In the genomic region with DNA sequence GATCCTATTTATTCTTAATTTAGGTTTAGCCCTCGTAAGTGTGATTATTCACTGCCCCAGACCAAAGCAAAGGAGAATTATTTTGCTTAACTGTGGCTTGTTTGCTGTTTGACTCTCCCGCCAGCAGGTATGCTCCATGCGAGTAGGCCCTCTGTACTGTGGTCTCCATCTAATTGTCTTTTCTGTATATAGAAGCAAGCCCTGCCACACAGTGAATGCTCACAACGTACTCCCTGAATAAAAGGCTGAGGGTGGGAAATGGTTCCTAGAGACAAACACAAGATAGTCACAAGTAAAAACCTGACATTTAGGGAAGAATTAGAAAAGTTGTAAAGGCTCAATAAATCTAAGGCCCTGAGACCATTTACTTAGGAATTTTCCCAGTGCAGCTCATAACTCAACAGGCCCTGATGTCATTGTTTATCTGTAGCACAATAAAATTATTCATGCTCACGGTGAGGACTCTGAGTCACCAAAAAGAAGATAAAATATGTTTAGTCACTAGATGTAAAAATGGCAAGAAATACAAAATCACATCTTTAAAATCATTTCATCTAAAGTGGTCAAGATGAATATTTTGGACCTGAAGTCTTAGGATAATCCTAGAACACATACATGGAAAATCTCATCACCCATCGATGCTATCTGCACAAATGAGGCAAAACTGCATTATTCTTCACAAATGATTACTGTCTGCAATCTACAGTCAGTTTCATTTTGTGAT, we compare ENCODE assay signal across 1 cellular context.
TF ChIP-seq lines count a peak whose summit lies in the region.

No MANE protein-coding gene starts in this region.

TF ChIP-seq in HEK293, 187 proteins besides CTCF, POLR2A, EP300 and RAD21 (continued from another document):
- TF ChIP-seq ZNF311 (tag by site-specific recombination; IDR thresholded peaks at IDR 0.05; ENCODE audit: borderline replicate concordance) (no peak), ZFP41 (tag by site-specific recombination; IDR thresholded peaks at IDR 0.05; ENCODE audit: borderline replicate concordance) (no peak), TCF7L2 (IDR thresholded peaks at IDR 0.05; ENCODE audit: borderline replicate concordance, low read depth, low read length) (no peak), GLI2 (tag by site-specific recombination; IDR thresholded peaks at IDR 0.05; ENCODE audit: borderline replicate concordance, low read depth) (peak; percentile 62; the same call in 1 of the 2 replicates), ZBTB48 (tag by site-specific recombination; IDR thresholded peaks at IDR 0.05) (no peak)
- TF ChIP-seq, protein P1, sequence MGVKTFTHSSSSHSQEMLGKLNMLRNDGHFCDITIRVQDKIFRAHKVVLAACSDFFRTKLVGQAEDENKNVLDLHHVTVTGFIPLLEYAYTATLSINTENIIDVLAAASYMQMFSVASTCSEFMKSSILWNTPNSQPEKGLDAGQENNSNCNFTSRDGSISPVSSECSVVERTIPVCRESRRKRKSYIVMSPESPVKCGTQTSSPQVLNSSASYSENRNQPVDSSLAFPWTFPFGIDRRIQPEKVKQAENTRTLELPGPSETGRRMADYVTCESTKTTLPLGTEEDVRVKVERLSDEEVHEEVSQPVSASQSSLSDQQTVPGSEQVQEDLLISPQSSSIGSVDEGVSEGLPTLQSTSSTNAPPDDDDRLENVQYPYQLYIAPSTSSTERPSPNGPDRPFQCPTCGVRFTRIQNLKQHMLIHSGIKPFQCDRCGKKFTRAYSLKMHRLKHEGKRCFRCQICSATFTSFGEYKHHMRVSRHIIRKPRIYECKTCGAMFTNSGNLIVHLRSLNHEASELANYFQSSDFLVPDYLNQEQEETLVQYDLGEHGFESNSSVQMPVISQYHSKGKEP (tag by site-specific recombination; IDR thresholded peaks at IDR 0.05) = peak; percentile 43; the same call in 1 of the 2 replicates
